In genomic region chr20:51338692-51339440, GRCh38 we compare ENCODE assay signal across 16 cellular contexts.
DNase-seq lines count a peak whose midpoint lies in the region; ATAC-seq and TF ChIP-seq lines count a peak whose summit lies in the region.
"Had no signal": no experiment of that assay in that cellular context is flagged by ENCODE, and none has a peak within 500 bp of the region (broad histone marks: within the 10 kb centered on the region; RNA-seq: fewer than 3 reads in every experiment).

No MANE protein-coding gene starts in this region.

- H3K4me3 ChIP-seq in GM23248 (no peak overlapping the region), cardiac fibroblast (replicated peaks in 1 of 2; ENCODE audit: low read depth in 2 of 2, low read length in 2 of 2) (no peak overlapping the region), osteoblast (ENCODE audit: insufficient read depth, low read length) (no peak overlapping the region), testis (no peak overlapping the region), lower lobe of right lung (no peak overlapping the region)
- H3K4me3 ChIP-seq: colonic mucosa had no signal

- TF ChIP-seq CTCF in cardiac fibroblast (IDR thresholded peaks at IDR 0.05; ENCODE audit: low read depth, low read length): no peak
- TF ChIP-seq CTCF in osteoblast (IDR thresholded peaks at IDR 0.05; ENCODE audit: extremely low read depth, low read depth, low read length): no peak
- no peak for TF ChIP-seq CTCF in testis (IDR thresholded peaks at IDR 0.05)
- no peak for TF ChIP-seq CTCF in lower lobe of right lung (IDR thresholded peaks at IDR 0.05)
- no peak for TF ChIP-seq CTCF in GM20000 (IDR thresholded peaks at IDR 0.05; ENCODE audit: extremely low read depth, missing control alignments)

- H4K20me1 ChIP-seq in GM23248 (ENCODE audit: insufficient read depth) (no peaks in the 10 kb centered on the region), osteoblast (ENCODE audit: insufficient read depth, low read length) (no peaks in the 10 kb centered on the region)

- no peaks in the 10 kb centered on the region for H3K9me2 ChIP-seq in GM23248 (ENCODE audit: insufficient read depth)

- no peaks in the 10 kb centered on the region for H3K27me3 ChIP-seq in GM23248 (replicated peaks; ENCODE audit: insufficient read depth)
- no peaks in the 10 kb centered on the region for H3K27me3 ChIP-seq in osteoblast (ENCODE audit: insufficient read depth, low read length)
- H3K27me3 ChIP-seq in testis: no peaks in the 10 kb centered on the region
- H3K27me3 ChIP-seq in lower lobe of right lung (ENCODE audit: low read depth): no peaks in the 10 kb centered on the region
- H3K27me3 ChIP-seq: colonic mucosa had no signal

- H3K27ac ChIP-seq in GM23248 (no peak overlapping the region), osteoblast (ENCODE audit: low read depth, low read length) (peak overlapping the region; percentile 94), testis (no peak overlapping the region), lower lobe of right lung (no peak overlapping the region)
- H3K27ac ChIP-seq: colonic mucosa, VCaP had no signal

- intact Hi-C loops in testis (cut with DNase I; ENCODE audit: low total_unique reads): no loop called here
- intact Hi-C loops in lower lobe of right lung (cut with DNase I): no loop called here

- no peak for TF ChIP-seq POLR2A in testis (IDR thresholded peaks at IDR 0.05)

- H3K79me2 ChIP-seq in GM23248 (ENCODE audit: insufficient read depth): no peaks in the 10 kb centered on the region
- no peaks in the 10 kb centered on the region for H3K79me2 ChIP-seq in osteoblast (ENCODE audit: insufficient read depth, low read length)

- H3K36me3 ChIP-seq in GM23248 (ENCODE audit: low read depth) (no peaks in the 10 kb centered on the region), osteoblast (ENCODE audit: insufficient read depth, low read length) (no peaks in the 10 kb centered on the region), testis (ENCODE audit: low read depth, missing control alignments) (no peaks in the 10 kb centered on the region), lower lobe of right lung (no peaks in the 10 kb centered on the region)
- H3K36me3 ChIP-seq: colonic mucosa had no signal

- H3F3A ChIP-seq in GM23248 (ENCODE audit: insufficient read depth): peaks cover 29% of the 10 kb centered on the region

- H3K9ac ChIP-seq in GM23248: no peak overlapping the region

- no peaks in the 10 kb centered on the region for H3K9me3 ChIP-seq in GM23248 (ENCODE audit: low read depth)
- H3K9me3 ChIP-seq in osteoblast (ENCODE audit: low read depth, low read length): no peaks in the 10 kb centered on the region
- no peaks in the 10 kb centered on the region for H3K9me3 ChIP-seq in testis
- no peaks in the 10 kb centered on the region for H3K9me3 ChIP-seq in lower lobe of right lung
- H3K9me3 ChIP-seq: colonic mucosa had no signal

- H3K4me2 ChIP-seq in GM23248 (ENCODE audit: unreplicated experiment) (no peak overlapping the region), osteoblast (ENCODE audit: insufficient read depth, low read length) (no peak overlapping the region)

- no peak for ATAC-seq in lower lobe of right lung
- ATAC-seq: activated CD8-positive, alpha-beta T cell treated with anti-CD3 and anti-CD28 coated beads for 36 hours had no signal

- H3K4me1 ChIP-seq in GM23248 (ENCODE audit: insufficient read depth) (peaks cover 9% of the 10 kb centered on the region), osteoblast (ENCODE audit: insufficient read depth, low read length) (peaks cover 22% of the 10 kb centered on the region), testis (no peaks in the 10 kb centered on the region), lower lobe of right lung (no peaks in the 10 kb centered on the region)
- H3K4me1 ChIP-seq: colonic mucosa had no signal

- 86 to 96% methylated on average over 5 of the region's 5 CpGs for WGBS in GM23248 (ENCODE audit: low coverage in 1 of 2, low lambda C conversion rate in 2 of 2, missing lambda C conversion rate in 2 of 2), 2 experiments
- WGBS in testis, 2 donors: 78 to 93% methylated on average over 5 of the region's 5 CpGs

- in situ Hi-C loops in GM23248 (cut with MboI): no loop called here

- no peak overlapping the region for H2AFZ ChIP-seq in GM23248
- no peak overlapping the region for H2AFZ ChIP-seq in osteoblast (ENCODE audit: low read length)

- peak; percentile 35 for DNase-seq in GM23248
- DNase-seq in RKO (ENCODE audit: low spot score): peak; percentile 8
- DNase-seq in cardiac fibroblast (ENCODE audit: low read depth in 2 of 2): peak; percentile 48 to 93
- no peak for DNase-seq in osteoblast (ENCODE audit: insufficient read length, low spot score, missing footprints)
- no peak for DNase-seq in testis
- no peak for DNase-seq in lower lobe of right lung
- no peak for DNase-seq in GM20000 (ENCODE audit: low spot score)
- DNase-seq: activated CD8-positive, alpha-beta T cell treated with anti-CD3 and anti-CD28 coated beads for 36 hours; colonic mucosa; H9; MM.1S; NCI-H1930; NCI-H524 treated with DMSO at 0.1 percent for 48 hours; stimulated activated CD4-positive, alpha-beta T cell treated with anti-CD3 and anti-CD28 coated beads, Interleukin-1b, Interleukin-23, amount 100 ng/mL, for 48 hours; substantia nigra had no signal

Comparison
In these comparisons a context has a peak if more than half of its experiments do, and no peak if none do; other contexts are left out.
1. DNase-seq: peak in GM23248 (single experiment), RKO (single experiment) and cardiac fibroblast (2 of 2); none in osteoblast (single experiment), testis (single experiment), lower lobe of right lung (single experiment) and GM20000 (single experiment).